12 cellular contexts compared by ENCODE assay signal in genomic region chr19:1535699-1536098, GRCh38. TPM values are rescaled to one million over a fixed set of nuclear protein-coding genes. Genes with fewer than 3 reads are reported as not detected.
"Had no signal": no experiment of that assay in that cellular context is flagged by ENCODE, and none has a peak within 500 bp of the region (broad histone marks: within the 10 kb centered on the region; RNA-seq: fewer than 3 reads in every experiment).

No MANE protein-coding gene starts in this region.

RNA-seq across cellular contexts. Expression of gene PLK5, which starts 11.8 kb away (rescaled TPM):
- total RNA-seq: activated B cell treated with CpG ODN at 0.5 μM for 24 hours; activated CD4-positive, alpha-beta memory T cell treated with anti-CD3 and anti-CD28 coated beads for 36 hours; activated CD4-positive, alpha-beta memory T cell treated with anti-CD3 and anti-CD28 coated beads, Interleukin-2, amount 10 ng/mL, durations not matched to agents 7 days and 5 days; activated CD4-positive, alpha-beta T cell treated with anti-CD3 and anti-CD28 coated beads for 36 hours; activated CD4-positive, alpha-beta T cell treated with anti-CD3 and anti-CD28 coated beads, Interleukin-2, amount 10 ng/mL, durations not matched to agents 24 days and 14 days; activated CD4-positive, alpha-beta T cell treated with anti-CD3 and anti-CD28 coated beads, Interleukin-2, amount 10 ng/mL, durations not matched to agents 7 days and 5 days; activated CD8-positive, alpha-beta memory T cell treated with anti-CD3 and anti-CD28 coated beads for 36 hours; activated CD8-positive, alpha-beta memory T cell treated with anti-CD3 and anti-CD28 coated beads, Interleukin-2, amount 10 ng/mL, durations not matched to agents 7 days and 5 days; activated CD8-positive, alpha-beta T cell treated with anti-CD3 and anti-CD28 coated beads for 36 hours; activated CD8-positive, alpha-beta T cell treated with anti-CD3 and anti-CD28 coated beads, Interleukin-2, amount 10 ng/mL, durations not matched to agents 7 days and 5 days; T-helper 1 cell treated with Interleukin-12 subunit alpha and Interleukin-12 subunit beta and Interleukin-4 antibody, amounts not matched to agents 30 ng/mL and 1 ng/mL, for 36 hours; T-helper 17 cell had no signal

RNA-seq across cellular contexts. Expression of gene ADAMTSL5, which starts 22.9 kb away (rescaled TPM):
- total RNA-seq: activated B cell treated with CpG ODN at 0.5 μM for 24 hours had no signal
